Comparison of ENCODE assay signal across 8 cellular contexts in genomic region chrX:65595460-65595876, GRCh38.
DNase-seq lines count a peak whose midpoint lies in the region; ATAC-seq, FAIRE-seq and TF ChIP-seq lines count a peak whose summit lies in the region.

No MANE protein-coding gene starts in this region.

- no peak overlapping the region for H2BK15ac ChIP-seq in H1 (ENCODE audit: low read length)

- H3K27me3 Mint-ChIP-seq in CD4-positive, alpha-beta T cell = no peaks in the 10 kb centered on the region

- H3K4me3 ChIP-seq in H1 (ENCODE audit: extremely low read depth in 1 of 4, insufficient read depth in 2 of 4, low read depth in 3 of 4, low read length in 4 of 4) (no peak overlapping the region), mesodermal cell (ENCODE audit: extremely low read depth, insufficient read depth, low read length, poor library complexity, severe bottlenecking) (no peak overlapping the region)

- H3K79me2 ChIP-seq in H1 (ENCODE audit: control insufficient read depth in 1 of 2, insufficient read depth in 2 of 2, low read length in 2 of 2) = no peaks in the 10 kb centered on the region

- POLR2A ChIA-PET in CD4-positive, alpha-beta T cell (lab: Charles Lee) = interaction anchor here (1.8 to 1.9 kb wide), 2 partner anchors 77 to 103 kb away, joined by 7 to 11 read pairs; no protein-coding TSS in a partner anchor
- POLR2A ChIA-PET in H1 (lab: Charles Lee; ENCODE audit: partially characterized antibody) = no interaction called here

- no peak overlapping the region for H4K91ac ChIP-seq in H1 (replicated peaks; ENCODE audit: insufficient read length, low read length)

- H4K20me1 ChIP-seq in H1 (replicated peaks in 1 of 2; ENCODE audit: control insufficient read depth in 1 of 2, insufficient read depth in 2 of 2, low read length in 2 of 2) = no peaks in the 10 kb centered on the region

- H3K4me1 Mint-ChIP-seq in CD4-positive, alpha-beta T cell (ENCODE audit: low read depth) = peaks cover 45% of the 10 kb centered on the region

- H3K27ac ChIP-seq in CD4-positive, alpha-beta T cell (ENCODE audit: low read depth, low read length) = peak overlapping the region; percentile 74
- H3K27ac ChIP-seq in H1 (ENCODE audit: low read depth, low read length) = no peak overlapping the region
- peak overlapping the region; percentile 71 for H3K27ac ChIP-seq in mesodermal cell (ENCODE audit: low read depth, low read length, severe bottlenecking)

- H3K36me3 ChIP-seq in H1 (ENCODE audit: control insufficient read depth in 2 of 4, insufficient read depth in 4 of 4, low read length in 3 of 4) (no peaks in the 10 kb centered on the region), mesodermal cell (ENCODE audit: control insufficient read depth, insufficient read depth, low read length) (no peaks in the 10 kb centered on the region)

- no peak overlapping the region for H3K9ac ChIP-seq in H1 (replicated peaks in 1 of 4; ENCODE audit: extremely low read depth in 1 of 4, low read depth in 3 of 4, low read length in 3 of 4)

- H3K4ac ChIP-seq in H1 (replicated peaks; ENCODE audit: insufficient read length, low read depth, low read length) = no peak overlapping the region

- FAIRE-seq in H1 (lab: Jason Lieb, UNC) = peak; percentile 91

- ATAC-seq in CD4-positive, alpha-beta T cell (ENCODE audit: poor library complexity) = peak; percentile 81
- peak; percentile 82 for ATAC-seq in GM19455 (IDR thresholded peaks at IDR 0.05; ENCODE audit: unreplicated experiment)
- ATAC-seq in HG03571 (IDR thresholded peaks at IDR 0.05; ENCODE audit: unreplicated experiment) = peak; percentile 87

- H2BK12ac ChIP-seq in H1 (ENCODE audit: low read depth, low read length) = no peak overlapping the region

- H3K9me3 ChIP-seq in CD4-positive, alpha-beta T cell (ENCODE audit: control insufficient read depth, low read length) = no peaks in the 10 kb centered on the region
- H3K9me3 ChIP-seq in H1 (ENCODE audit: insufficient read depth in 2 of 2, low read depth in 1 of 2, low read length in 1 of 2) (no peaks in the 10 kb centered on the region), mesodermal cell (ENCODE audit: control insufficient read depth, low read length) (no peaks in the 10 kb centered on the region)

- no peak overlapping the region for H4K5ac ChIP-seq in H1 (ENCODE audit: insufficient read length, low read depth, low read length)

- H3K27ac Mint-ChIP-seq in CD4-positive, alpha-beta T cell = peak overlapping the region; percentile 97

- no peak overlapping the region for H2BK20ac ChIP-seq in H1 (ENCODE audit: low read length)

- H3K27me3 ChIP-seq in CD4-positive, alpha-beta T cell (ENCODE audit: control insufficient read depth, insufficient read depth, low read length) = no peaks in the 10 kb centered on the region
- H3K27me3 ChIP-seq in H1 (replicated peaks in 1 of 4; ENCODE audit: control insufficient read depth in 3 of 4, extremely low read depth in 1 of 4, insufficient read depth in 3 of 4, low read length in 3 of 4) = no peaks in the 10 kb centered on the region

- no peak overlapping the region for H2BK120ac ChIP-seq in H1 (replicated peaks; ENCODE audit: low read depth, low read length)

- 22% methylated on average over 3 of the region's 3 CpGs; no CpG with 5 or more reads in 1 of the 2 experiments for WGBS in H1 (ENCODE audit: extremely low coverage in 1 of 2, insufficient coverage in 1 of 2, insufficient read length in 1 of 2, insufficient replicate concordance in 2 of 2, low coverage in 1 of 2, low lambda C conversion rate in 2 of 2, missing lambda C conversion rate in 1 of 2), 2 experiments
- WGBS in mesodermal cell (ENCODE audit: insufficient coverage in 2 of 2), 2 experiments = 0% methylated on average over 2 of the region's 3 CpGs; no CpG with 5 or more reads in 1 of the 2 experiments

- 0 out of 2 replicates have a peak overlapping the region, but pooled peaks have one; percentile 9 for H2AFZ ChIP-seq in H1 (ENCODE audit: low read length)

- intact Hi-C loops in CD4-positive, alpha-beta T cell (cut with DNase I, micrococcal nuclease) = loop anchor here (1.0 to 10.0 kb wide), 7 partner anchors 72 to 519 kb away; partner anchors contain the start of gene MSN (in 1 of the 2)

- no peaks in the 10 kb centered on the region for H3K23me2 ChIP-seq in H1 (ENCODE audit: low read depth, low read length)

- H3K4me2 ChIP-seq in H1 (ENCODE audit: insufficient read depth in 1 of 2, low read depth in 2 of 2, low read length in 2 of 2) = no peak overlapping the region

- H3K79me1 ChIP-seq in H1 (ENCODE audit: low read depth, low read length) = no peaks in the 10 kb centered on the region

- H3K36me3 Mint-ChIP-seq in CD4-positive, alpha-beta T cell (ENCODE audit: low read depth) = no peaks in the 10 kb centered on the region

- no peak overlapping the region for H3K23ac ChIP-seq in H1 (ENCODE audit: insufficient read length)

- no peak overlapping the region for H3K14ac ChIP-seq in H1 (ENCODE audit: insufficient read length)

- peak overlapping the region; percentile 72 for H3K4me3 Mint-ChIP-seq in CD4-positive, alpha-beta T cell

- peak; percentile 79 to 86 for TF ChIP-seq RAD21 in H1 (IDR thresholded peaks at IDR 0.05 in 1 of 2, conservative IDR thresholded peaks at IDR 0.05 in 1 of 2; ENCODE audit: low read depth in 2 of 2, low read length in 2 of 2)

- no peaks in the 10 kb centered on the region for H3K9me3 Mint-ChIP-seq in CD4-positive, alpha-beta T cell

- no peak for TF ChIP-seq EP300 in H1 (IDR thresholded peaks at IDR 0.05; ENCODE audit: borderline replicate concordance in 1 of 2, low read depth in 2 of 2, low read length in 2 of 2)

- no peak overlapping the region for H3K18ac ChIP-seq in H1 (ENCODE audit: extremely low read depth, low read length)

- no peak overlapping the region for H4K8ac ChIP-seq in H1 (ENCODE audit: extremely low read depth, insufficient read depth, low read length)

- no peak overlapping the region for H2AK5ac ChIP-seq in H1 (ENCODE audit: low read depth, low read length)

- peak; percentile 83 for TF ChIP-seq CTCF in CD4-positive, alpha-beta T cell (IDR thresholded peaks at IDR 0.05)
- TF ChIP-seq CTCF in H1 (IDR thresholded peaks at IDR 0.05; ENCODE audit: control extremely low read depth in 1 of 3, insufficient read depth in 1 of 3, low read depth in 1 of 3, low read length in 3 of 3) = peak; percentile 82 to 99 (median 96)

- no peak overlapping the region for H3K56ac ChIP-seq in H1 (replicated peaks; ENCODE audit: insufficient read length, low read depth, low read length)

- H3K4me1 ChIP-seq in H1 (replicated peaks in 1 of 4; ENCODE audit: control insufficient read depth in 3 of 4, insufficient read depth in 4 of 4, low read length in 3 of 4) = no peaks in the 10 kb centered on the region
- H3K4me1 ChIP-seq in mesodermal cell (ENCODE audit: control insufficient read depth, insufficient read depth, low read length, poor library complexity, severe bottlenecking) = peaks cover 17% of the 10 kb centered on the region

- H2BK5ac ChIP-seq in H1 (ENCODE audit: low read depth, low read length) = no peak overlapping the region

- CTCF ChIA-PET in CD4-positive, alpha-beta T cell (lab: Charles Lee) = interaction anchor here (0.7 to 1.8 kb wide), 5 partner anchors 16 to 391 kb away, joined by 3 to 7 read pairs (median 4); no protein-coding TSS in a partner anchor
- CTCF ChIA-PET in H1 (lab: Charles Lee; ENCODE audit: partially characterized antibody) = interaction anchor here (1.1 to 1.4 kb wide), 2 partner anchors 64 to 106 kb away, joined by 3 read pairs; no protein-coding TSS in a partner anchor

- peak; percentile 83 to 92 (median 89) for DNase-seq in CD4-positive, alpha-beta T cell
- DNase-seq in NK-92 treated with Interleukin-12 subunit alpha and Interleukin-12 subunit beta, amount 100 ng/mL, for 24 hours (lab: John Stamatoyannopoulos, UW) = peak; percentile 81
- DNase-seq in activated CD8-positive, alpha-beta memory T cell treated with anti-CD3 and anti-CD28 coated beads for 4 hours (ENCODE audit: low read depth in 2 of 2) = peak; percentile 82 to 86
- peak; percentile 73 to 92 for DNase-seq in H1 (ENCODE audit: low read depth in 1 of 2, low spot score in 2 of 2)
- peak; percentile 65 to 85 for DNase-seq in stimulated activated CD8-positive, alpha-beta memory T cell treated with anti-CD3 and anti-CD28 coated beads, Interleukin-15, amount 100 ng/mL, for 4 hours (ENCODE audit: low read depth in 2 of 2)

- no peak for TF ChIP-seq POLR2A in H1 (IDR thresholded peaks at IDR 0.05; ENCODE audit: control extremely low read depth in 1 of 2, low read depth in 2 of 2, low read length in 2 of 2)

TF ChIP-seq in H1, 55 proteins besides CTCF, POLR2A, EP300 and RAD21:
- TF ChIP-seq KDM5A (IDR thresholded peaks at IDR 0.05; ENCODE audit: low read length) (no peak), RNF2 (IDR thresholded peaks at IDR 0.05; ENCODE audit: borderline replicate concordance, low read depth, low read length, missing control alignments, poor library complexity, severe bottlenecking) (no peak), ATF3 (IDR thresholded peaks at IDR 0.05; ENCODE audit: insufficient read depth, low read depth, low read length) (0 out of 2 replicates have a peak, but pooled peaks have one; percentile 9)
